ENCODE assay signal across 12 cellular contexts in the genomic region with DNA sequence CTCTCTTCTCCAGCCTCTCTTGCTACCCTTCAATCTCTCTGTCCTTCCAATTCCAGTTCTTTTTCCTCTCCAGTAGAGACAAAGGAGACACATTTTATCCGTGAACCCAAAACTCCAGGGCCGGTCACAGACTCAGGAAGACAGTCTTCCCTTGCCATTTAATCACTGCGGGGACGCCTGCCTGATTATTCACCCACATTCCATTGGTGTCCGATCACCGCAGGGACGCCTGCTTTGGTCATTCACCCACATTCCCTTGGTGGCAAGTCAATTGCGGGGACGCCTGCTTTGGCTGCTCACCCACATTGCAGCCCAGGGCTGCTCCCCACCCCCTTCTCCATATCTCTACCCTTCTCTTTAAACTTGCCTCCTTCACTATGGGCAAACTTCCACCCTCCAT. TPM values are rescaled to one million over a fixed set of nuclear protein-coding genes. Genes with fewer than 3 reads are reported as not detected.
DNase-seq lines count a peak whose midpoint lies in the region; ATAC-seq, FAIRE-seq and TF ChIP-seq lines count a peak whose summit lies in the region.
"Not testable (repeated sequence)": the region's sequence is repeated elsewhere in the genome, so short reads cannot be mapped to it uniquely, and the experiment has no call there.
"Had no signal": no experiment of that assay in that cellular context is flagged by ENCODE, and none has a peak within 500 bp of the region (broad histone marks: within the 10 kb centered on the region; RNA-seq: fewer than 3 reads in every experiment).

No MANE protein-coding gene starts in this region.

- H3K79me1 ChIP-seq in IMR-90 (ENCODE audit: low read depth in 1 of 2, low read length in 2 of 2): not testable (repeated sequence)

- not testable (repeated sequence) for H2BK5ac ChIP-seq in IMR-90 (ENCODE audit: low read depth, low read length, poor library complexity, severe bottlenecking)

- peaks cover 30% of the 10 kb centered on the region for H3K4me1 Mint-ChIP-seq in activated CD4-positive, alpha-beta T cell treated with anti-CD3 and anti-CD28 coated beads for 36 hours
- H3K4me1 Mint-ChIP-seq in activated naive CD4-positive, alpha-beta T cell treated with anti-CD3 and anti-CD28 coated beads for 36 hours (ENCODE audit: low read depth): peaks cover 29% of the 10 kb centered on the region
- H3K4me1 Mint-ChIP-seq in dendritic cell treated with granulocyte-macrophage colony-stimulating factor and Interleukin-4, amounts not matched to agents 40 ng/mL and 50 ng/mL, for 4 days (ENCODE audit: low read depth): peaks cover 24% of the 10 kb centered on the region

- POLR2A ChIA-PET in IMR-90 (lab: Charles Lee; ENCODE audit: unreplicated experiment); activated CD4-positive, alpha-beta T cell treated with anti-CD3 and anti-CD28 coated beads for 36 hours (lab: Charles Lee): not testable (repeated sequence)

- H3K18ac ChIP-seq in IMR-90 (ENCODE audit: low read depth, low read length): not testable (repeated sequence)

- FAIRE-seq in RCC 7860 (lab: Jason Lieb, UNC): peak; percentile 73

- H2AFZ ChIP-seq in IMR-90 (replicated peaks; ENCODE audit: low read length, poor library complexity); osteoblast (ENCODE audit: low read length): not testable (repeated sequence)

- intact Hi-C loops in IMR-90 (cut with micrococcal nuclease); dendritic cell treated with granulocyte-macrophage colony-stimulating factor and Interleukin-4, amounts not matched to agents 40 ng/mL and 50 ng/mL, for 4 days (cut with micrococcal nuclease): not testable (repeated sequence)
- intact Hi-C loops in activated CD4-positive, alpha-beta T cell treated with anti-CD3 and anti-CD28 coated beads for 36 hours (cut with DNase I, micrococcal nuclease): loop anchor here in 1 of 2 experiments (1.0 kb wide), 1 partner anchor 14 kb away; no protein-coding TSS in a partner anchor
- intact Hi-C loops in activated naive CD4-positive, alpha-beta T cell treated with anti-CD3 and anti-CD28 coated beads for 36 hours (cut with micrococcal nuclease): loop anchor here (1.0 to 5.0 kb wide), 3 partner anchors 19 to 194 kb away; a partner anchor contains a TSS

- H3K27ac ChIP-seq in IMR-90 (ENCODE audit: insufficient read depth, low read length); osteoblast (ENCODE audit: low read depth, low read length): not testable (repeated sequence)

- H3K14ac ChIP-seq in IMR-90 (replicated peaks; ENCODE audit: low read depth, low read length): not testable (repeated sequence)

- not testable (repeated sequence) for H3K4me3 ChIP-seq in IMR-90 (ENCODE audit: insufficient read depth, low read depth, low read length); osteoblast (ENCODE audit: insufficient read depth, low read length)

- dilution Hi-C loops in IMR-90 (cut with HindIII; ENCODE audit: low sequenced_read_pairs, unreplicated experiment): not testable (repeated sequence)

- not testable (repeated sequence) for H4K20me1 ChIP-seq in IMR-90 (ENCODE audit: insufficient read depth, low read length); osteoblast (ENCODE audit: insufficient read depth, low read length)

- not testable (repeated sequence) for ATAC-seq in IMR-90 (ENCODE audit: low read depth); activated CD4-positive, alpha-beta T cell treated with anti-CD3 and anti-CD28 coated beads for 36 hours

- not testable (repeated sequence) for TF ChIP-seq POLR2A in IMR-90 (IDR thresholded peaks at IDR 0.05; ENCODE audit: low read depth, low read length)

- H2BK15ac ChIP-seq in IMR-90 (ENCODE audit: low read depth, low read length): not testable (repeated sequence)

- not testable (repeated sequence) for H3K27me3 ChIP-seq in IMR-90 (ENCODE audit: control insufficient read depth, insufficient read depth, low read length); osteoblast (ENCODE audit: insufficient read depth, low read length)

- not testable (repeated sequence) for H2AK5ac ChIP-seq in IMR-90 (ENCODE audit: low read depth, low read length)

- not testable (repeated sequence) for TF ChIP-seq RAD21 in IMR-90 (IDR thresholded peaks at IDR 0.05; ENCODE audit: low read length)

- TF ChIP-seq CTCF in IMR-90 (conservative IDR thresholded peaks at IDR 0.05; ENCODE audit: low read depth, low read length); osteoblast (IDR thresholded peaks at IDR 0.05; ENCODE audit: extremely low read depth, low read depth, low read length): not testable (repeated sequence)

- not testable (repeated sequence) for H2AK9ac ChIP-seq in IMR-90 (replicated peaks; ENCODE audit: low read depth, low read length, poor library complexity)

- H4K91ac ChIP-seq in IMR-90 (ENCODE audit: insufficient read depth, low read depth, low read length): not testable (repeated sequence)

- H3K9me1 ChIP-seq in IMR-90 (ENCODE audit: insufficient read depth, low read length): not testable (repeated sequence)

- BruUV-seq in IMR-90 (replicated peaks; lab: Mats Ljungman, UMichigan): not testable (repeated sequence)

- H3K9me3 Mint-ChIP-seq in activated CD4-positive, alpha-beta T cell treated with anti-CD3 and anti-CD28 coated beads for 36 hours (ENCODE audit: low read depth); activated naive CD4-positive, alpha-beta T cell treated with anti-CD3 and anti-CD28 coated beads for 36 hours; dendritic cell treated with granulocyte-macrophage colony-stimulating factor and Interleukin-4, amounts not matched to agents 40 ng/mL and 50 ng/mL, for 4 days: not testable (repeated sequence)

- CTCF ChIA-PET in IMR-90 (lab: Yijun Ruan, JAX); activated CD4-positive, alpha-beta T cell treated with anti-CD3 and anti-CD28 coated beads for 36 hours (lab: Charles Lee); activated naive CD4-positive, alpha-beta T cell treated with anti-CD3 and anti-CD28 coated beads for 36 hours (lab: Charles Lee): not testable (repeated sequence)

- H2BK20ac ChIP-seq in IMR-90 (ENCODE audit: low read depth, low read length): peak overlapping the region; percentile 45; the same call in 1 of the 2 replicates

- peak overlapping the region; percentile 86 for H3K27ac Mint-ChIP-seq in activated CD4-positive, alpha-beta T cell treated with anti-CD3 and anti-CD28 coated beads for 36 hours
- peak overlapping the region; percentile 75 for H3K27ac Mint-ChIP-seq in activated naive CD4-positive, alpha-beta T cell treated with anti-CD3 and anti-CD28 coated beads for 36 hours
- H3K27ac Mint-ChIP-seq in dendritic cell treated with granulocyte-macrophage colony-stimulating factor and Interleukin-4, amounts not matched to agents 40 ng/mL and 50 ng/mL, for 4 days: peak overlapping the region; percentile 8

- H3K79me2 ChIP-seq in osteoblast (ENCODE audit: insufficient read depth, low read length): not testable (repeated sequence)

- H3K9me3 ChIP-seq in IMR-90 (ENCODE audit: control insufficient read depth, insufficient read depth, low read length); osteoblast (ENCODE audit: low read depth, low read length): not testable (repeated sequence)

- peak; percentile 55 for DNase-seq in ACHN
- peak; percentile 89 for DNase-seq in EL
- not testable (repeated sequence) for DNase-seq in IMR-90; activated CD4-positive, alpha-beta T cell treated with anti-CD3 and anti-CD28 coated beads for 36 hours; activated naive CD4-positive, alpha-beta T cell treated with anti-CD3 and anti-CD28 coated beads for 36 hours; osteoblast (ENCODE audit: insufficient read length, low spot score, missing footprints)
- peak; percentile 67 for DNase-seq in RCC 7860 (ENCODE audit: low spot score)

- H3K4me2 ChIP-seq in IMR-90 (ENCODE audit: low read depth, low read length): not testable (repeated sequence)
- H3K4me2 ChIP-seq in osteoblast (ENCODE audit: insufficient read depth, low read length): peak overlapping the region; percentile 10

- WGBS in IMR-90 (ENCODE audit: extremely low coverage in 2 of 2, insufficient read length in 1 of 2), 2 experiments: 62% methylated on average over 2 of the region's 9 CpGs; no CpG with 5 or more reads in 1 of the 2 experiments

- H3K56ac ChIP-seq in IMR-90 (ENCODE audit: extremely low read depth, insufficient read depth, low read length): not testable (repeated sequence)

- H3K4ac ChIP-seq in IMR-90 (ENCODE audit: low read depth, low read length): not testable (repeated sequence)

- H2BK120ac ChIP-seq in IMR-90 (ENCODE audit: low read depth, low read length): peak overlapping the region; percentile 68; the same call in 1 of the 2 replicates

- not testable (repeated sequence) for H4K8ac ChIP-seq in IMR-90 (ENCODE audit: low read depth in 2 of 2, low read length in 2 of 2)

- in situ Hi-C loops in ACHN (cut with HindIII; ENCODE audit: low pct_ligation_motif_present, low pct_unique_long_range_greater_than_20kb, low sequenced_read_pairs); IMR-90 (cut with MboI; ENCODE audit: low sequenced_read_pairs): not testable (repeated sequence)

- H3K9ac ChIP-seq in IMR-90 (ENCODE audit: low read depth, low read length): not testable (repeated sequence)

- not testable (repeated sequence) for H4K5ac ChIP-seq in IMR-90 (ENCODE audit: low read depth, low read length)

- not testable (repeated sequence) for H3K36me3 ChIP-seq in IMR-90 (ENCODE audit: control insufficient read depth, insufficient read depth, low read length); osteoblast (ENCODE audit: insufficient read depth, low read length)

- H3K27me3 Mint-ChIP-seq in activated CD4-positive, alpha-beta T cell treated with anti-CD3 and anti-CD28 coated beads for 36 hours; activated naive CD4-positive, alpha-beta T cell treated with anti-CD3 and anti-CD28 coated beads for 36 hours (ENCODE audit: low read depth): not testable (repeated sequence)
- peaks cover 10% of the 10 kb centered on the region for H3K27me3 Mint-ChIP-seq in dendritic cell treated with granulocyte-macrophage colony-stimulating factor and Interleukin-4, amounts not matched to agents 40 ng/mL and 50 ng/mL, for 4 days

- not testable (repeated sequence) for H3K36me3 Mint-ChIP-seq in activated CD4-positive, alpha-beta T cell treated with anti-CD3 and anti-CD28 coated beads for 36 hours (ENCODE audit: low read depth); activated naive CD4-positive, alpha-beta T cell treated with anti-CD3 and anti-CD28 coated beads for 36 hours (ENCODE audit: low read depth); dendritic cell treated with granulocyte-macrophage colony-stimulating factor and Interleukin-4, amounts not matched to agents 40 ng/mL and 50 ng/mL, for 4 days (ENCODE audit: low read depth)

- H3K23ac ChIP-seq in IMR-90 (ENCODE audit: low read depth, low read length): not testable (repeated sequence)

- H3K4me1 ChIP-seq in IMR-90 (ENCODE audit: control insufficient read depth, insufficient read depth, low read length): not testable (repeated sequence)
- H3K4me1 ChIP-seq in osteoblast (ENCODE audit: insufficient read depth, low read length): peaks cover 11% of the 10 kb centered on the region

- H3K4me3 Mint-ChIP-seq in activated CD4-positive, alpha-beta T cell treated with anti-CD3 and anti-CD28 coated beads for 36 hours: peak overlapping the region; percentile 66
- H3K4me3 Mint-ChIP-seq in activated naive CD4-positive, alpha-beta T cell treated with anti-CD3 and anti-CD28 coated beads for 36 hours: peak overlapping the region; percentile 80
- not testable (repeated sequence) for H3K4me3 Mint-ChIP-seq in dendritic cell treated with granulocyte-macrophage colony-stimulating factor and Interleukin-4, amounts not matched to agents 40 ng/mL and 50 ng/mL, for 4 days

RNA-seq across cellular contexts. Expression of a gene that starts 19.4 kb away (rescaled TPM):
- total RNA-seq in IMR-90 (2012; rRNA removed): 6.9 and 8.1 TPM in 2 replicates
- 11.0 and 11.6 TPM in 2 replicates for polyA plus RNA-seq in IMR-90 (2012; rRNA removed)
- polyA plus RNA-seq in IMR-90 (2012; cell fraction: cytosol; rRNA removed): 9.8 and 15.3 TPM in 2 replicates
- 31.5 and 33.0 TPM in 2 replicates for polyA plus RNA-seq in IMR-90 (2012; cell fraction: nucleus; rRNA removed; ENCODE audit: low replicate concordance)
- total RNA-seq in activated CD4-positive, alpha-beta T cell treated with anti-CD3 and anti-CD28 coated beads for 36 hours: 10 to 100 TPM; 33.8 to 37.8 TPM
- total RNA-seq in activated naive CD4-positive, alpha-beta T cell treated with anti-CD3 and anti-CD28 coated beads for 36 hours: 10 to 100 TPM; 54.6 to 54.9 TPM
- total RNA-seq in osteoblast: 15.9 and 37.1 TPM in 2 replicates

RNA-seq across cellular contexts. Expression of a gene that starts 44.3 kb away (rescaled TPM):
- not detected in 2 replicates for total RNA-seq in IMR-90 (2012; rRNA removed)
- not detected in 2 replicates for polyA plus RNA-seq in IMR-90 (2012; rRNA removed)
- polyA plus RNA-seq in IMR-90 (2012; cell fraction: cytosol; rRNA removed): 0.12 TPM in 1 of 2 replicates, not detected in the other
- polyA plus RNA-seq in IMR-90 (2012; cell fraction: nucleus; rRNA removed; ENCODE audit: low replicate concordance): 0.02 and 0.13 TPM in 2 replicates
- total RNA-seq in activated CD4-positive, alpha-beta T cell treated with anti-CD3 and anti-CD28 coated beads for 36 hours: not detected
- not detected for total RNA-seq in activated naive CD4-positive, alpha-beta T cell treated with anti-CD3 and anti-CD28 coated beads for 36 hours
- total RNA-seq in osteoblast: 520 and 687 TPM in 2 replicates
- total RNA-seq: A673, cerebellum, foreskin keratinocyte had no signal
- polyA plus RNA-seq: foreskin keratinocyte, neural cell had no signal

Comparison
In these comparisons a context has a peak if more than half of its experiments do, and no peak if none do; other contexts are left out.
1. H3K27ac Mint-ChIP-seq: peak in every context shown above with its lines; median percentile 86 in activated CD4-positive, alpha-beta T cell treated with anti-CD3 and anti-CD28 coated beads for 36 hours; 75 in activated naive CD4-positive, alpha-beta T cell treated with anti-CD3 and anti-CD28 coated beads for 36 hours; 8 in dendritic cell treated with granulocyte-macrophage colony-stimulating factor and Interleukin-4, amounts not matched to agents 40 ng/mL and 50 ng/mL, for 4 days.
2. RNA of a gene that starts 44.3 kb away (total RNA-seq): 520 to 687 TPM in osteoblast; not detected in IMR-90, not detected in activated CD4-positive, alpha-beta T cell treated with anti-CD3 and anti-CD28 coated beads for 36 hours and not detected in activated naive CD4-positive, alpha-beta T cell treated with anti-CD3 and anti-CD28 coated beads for 36 hours; every median in the first group is over 100 times any median in the second.